ENCODE assay signal across 1 cellular context in genomic region chr6:121187200-121187832, GRCh38.
TF ChIP-seq lines count a peak whose summit lies in the region.

No MANE protein-coding gene starts in this region.

TF ChIP-seq in GM23338, 12 proteins besides CTCF, POLR2A, EP300 and RAD21 (continued from another document):
- no peak for TF ChIP-seq ZNF462 (CRISPR knock-in tag; IDR thresholded peaks at IDR 0.05)
- no peak for TF ChIP-seq JUNB (IDR thresholded peaks at IDR 0.05; ENCODE audit: unreplicated experiment)
- no peak for TF ChIP-seq ZNF331 (CRISPR knock-in tag; IDR thresholded peaks at IDR 0.05; ENCODE audit: low read depth)
- no peak for TF ChIP-seq ETS1 (IDR thresholded peaks at IDR 0.05)
- no peak for TF ChIP-seq NANOG (IDR thresholded peaks at IDR 0.05; ENCODE audit: borderline replicate concordance)
- no peak for TF ChIP-seq ZNF114 (CRISPR knock-in tag; IDR thresholded peaks at IDR 0.05)
